Comparison of ENCODE assay signal across 9 cellular contexts in genomic region chr14:56342419-56342901, GRCh38.
DNase-seq lines count a peak whose midpoint lies in the region; ATAC-seq and TF ChIP-seq lines count a peak whose summit lies in the region.
"Had no signal": no experiment of that assay in that cellular context is flagged by ENCODE, and none has a peak within 500 bp of the region (broad histone marks: within the 10 kb centered on the region; RNA-seq: fewer than 3 reads in every experiment).

No MANE protein-coding gene starts in this region.

- H3K9me3 Mint-ChIP-seq in effector memory CD8-positive, alpha-beta T cell: no peaks in the 10 kb centered on the region
- no peaks in the 10 kb centered on the region for H3K9me3 Mint-ChIP-seq in CD14-positive monocyte

- H3K36me3 ChIP-seq in muscle layer of colon (ENCODE audit: insufficient read depth, low read length): no peaks in the 10 kb centered on the region

- peak; percentile 66 for ATAC-seq in HG02642 (IDR thresholded peaks at IDR 0.05; ENCODE audit: poor library complexity, unreplicated experiment)
- no peak for ATAC-seq in HG02885 (IDR thresholded peaks at IDR 0.05; ENCODE audit: poor library complexity, unreplicated experiment)
- no peak for ATAC-seq in effector memory CD8-positive, alpha-beta T cell (replicated peaks)

- peaks cover 22% of the 10 kb centered on the region for H3K4me1 ChIP-seq in muscle layer of colon (ENCODE audit: insufficient read depth, low read length)

- peaks cover 0 to 4% of the 10 kb centered on the region in 2 donors for H3K4me1 Mint-ChIP-seq in effector memory CD8-positive, alpha-beta T cell (ENCODE audit: low read depth in 2 of 2)
- peaks cover 26% of the 10 kb centered on the region for H3K4me1 Mint-ChIP-seq in CD14-positive monocyte

- no peak overlapping the region for H3K9ac ChIP-seq in muscle layer of colon (ENCODE audit: low read length)

- H3K4me3 ChIP-seq in astrocyte of the spinal cord (ENCODE audit: low read depth, low read length) (no peak overlapping the region), muscle layer of colon (ENCODE audit: low read depth in 1 of 2, low read length in 2 of 2) (peak overlapping the region in 1 of 2 donors; percentile 11)

- no peak for TF ChIP-seq CTCF in astrocyte of the spinal cord (IDR thresholded peaks at IDR 0.05; ENCODE audit: low read depth, low read length)
- no peak for TF ChIP-seq CTCF in CD14-positive monocyte (IDR thresholded peaks at IDR 0.05)

- H3K27me3 Mint-ChIP-seq in effector memory CD8-positive, alpha-beta T cell: peaks cover 0 to 10% of the 10 kb centered on the region in 2 donors
- H3K27me3 Mint-ChIP-seq in CD14-positive monocyte (ENCODE audit: low read depth in 3 of 3): peaks cover 0 to 2% (median 2%) of the 10 kb centered on the region in 3 donors

- intact Hi-C loops in CD14-positive monocyte (cut with micrococcal nuclease): loop anchor here in 1 of 2 donors (10.0 kb wide), 1 partner anchor 638 kb away; no protein-coding TSS in a partner anchor

- no peaks in the 10 kb centered on the region for H3K27me3 ChIP-seq in muscle layer of colon (ENCODE audit: control insufficient read depth in 1 of 2, insufficient read depth in 2 of 2, low read length in 2 of 2)

- DNase-seq in COLO829 (ENCODE audit: low spot score) (peak; percentile 20), astrocyte of the spinal cord (ENCODE audit: low read depth, low spot score) (peak; percentile 75), CD14-positive monocyte (ENCODE audit: low spot score) (no peak), cortex of kidney (lab: John Stamatoyannopoulos, UW) (no peak)
- DNase-seq in effector memory CD8-positive, alpha-beta T cell: no peak
- DNase-seq: stimulated activated CD4-positive, alpha-beta T cell treated with anti-CD3 and anti-CD28 coated beads, Interleukin-15, amount 100 ng/mL, for 24 hours had no signal

- H3K36me3 Mint-ChIP-seq in effector memory CD8-positive, alpha-beta T cell (ENCODE audit: insufficient read depth): no peaks in the 10 kb centered on the region
- peaks cover 4 to 6% of the 10 kb centered on the region in 2 donors for H3K36me3 Mint-ChIP-seq in CD14-positive monocyte

- in situ Hi-C loops in astrocyte of the spinal cord (cut with HindIII; ENCODE audit: low sequenced_read_pairs): no loop called here

- peak overlapping the region; percentile 3 for H3K27ac ChIP-seq in muscle layer of colon (ENCODE audit: low read depth, low read length)

- no peak overlapping the region for H3K4me3 Mint-ChIP-seq in effector memory CD8-positive, alpha-beta T cell
- H3K4me3 Mint-ChIP-seq in CD14-positive monocyte: no peak overlapping the region

- no peak overlapping the region for H3K27ac Mint-ChIP-seq in effector memory CD8-positive, alpha-beta T cell
- no peak overlapping the region for H3K27ac Mint-ChIP-seq in CD14-positive monocyte

- no peaks in the 10 kb centered on the region for H3K9me3 ChIP-seq in muscle layer of colon (ENCODE audit: low read length)

Comparison
In these comparisons a context has a peak if more than half of its experiments do, and no peak if none do; other contexts are left out.
1. DNase-seq: peak in COLO829 (single experiment) and astrocyte of the spinal cord (single experiment); none in effector memory CD8-positive, alpha-beta T cell (0 of 3), CD14-positive monocyte (single experiment) and cortex of kidney (single experiment).